1 cellular context compared by ENCODE assay signal in genomic region chr6:27591660-27592059, GRCh38.
TF ChIP-seq lines count a peak whose summit lies in the region.

No MANE protein-coding gene starts in this region.

TF ChIP-seq in HepG2, 621 proteins besides CTCF, POLR2A, EP300 and RAD21 (continued from another document and continues in another):
- TF ChIP-seq STAG1 (CRISPR knock-in tag; IDR thresholded peaks at IDR 0.05) (no peak), ZBTB21 (CRISPR knock-in tag; IDR thresholded peaks at IDR 0.05) (no peak), U2AF2 (IDR thresholded peaks at IDR 0.05; ENCODE audit: low read depth, low read length) (no peak), ZBTB26 (CRISPR knock-in tag; IDR thresholded peaks at IDR 0.05; ENCODE audit: borderline replicate concordance) (no peak), HMGXB3 (CRISPR knock-in tag; IDR thresholded peaks at IDR 0.05; ENCODE audit: borderline replicate concordance) (no peak), ZFY (CRISPR knock-in tag; IDR thresholded peaks at IDR 0.05) (no peak), NAIF1 (CRISPR knock-in tag; IDR thresholded peaks at IDR 0.05; ENCODE audit: borderline replicate concordance) (no peak), HNRNPH1 (optimal IDR thresholded peaks at IDR 0.05; ENCODE audit: low read depth, low read length) (no peak), ZNF710 (CRISPR knock-in tag; IDR thresholded peaks at IDR 0.05; ENCODE audit: borderline replicate concordance) (no peak), ZNF274 (CRISPR knock-in tag; IDR thresholded peaks at IDR 0.05) (no peak), CEBPB (IDR thresholded peaks at IDR 0.05; ENCODE audit: borderline replicate concordance, low read depth, low read length) (no peak), ZNF33A (CRISPR knock-in tag; IDR thresholded peaks at IDR 0.05; ENCODE audit: borderline replicate concordance) (no peak), AGO1 (IDR thresholded peaks at IDR 0.05; ENCODE audit: low read depth, low read length, poor library complexity, severe bottlenecking) (no peak), TAF15 (IDR thresholded peaks at IDR 0.05; ENCODE audit: low read depth, low read length, poor library complexity, severe bottlenecking) (no peak), KDM5A (IDR thresholded peaks at IDR 0.05; ENCODE audit: borderline replicate concordance, low read length) (no peak), ZSCAN12 (CRISPR knock-in tag; IDR thresholded peaks at IDR 0.05) (no peak), ZNF20 (CRISPR knock-in tag; IDR thresholded peaks at IDR 0.05) (no peak), ZNF558 (CRISPR knock-in tag; IDR thresholded peaks at IDR 0.05; ENCODE audit: borderline replicate concordance) (no peak), ZNF781 (CRISPR knock-in tag; IDR thresholded peaks at IDR 0.05; ENCODE audit: borderline replicate concordance, not compliant biosample characterization) (no peak), ZNF660 (CRISPR knock-in tag; IDR thresholded peaks at IDR 0.05; ENCODE audit: borderline replicate concordance, low read depth) (no peak), ZNF615 (CRISPR knock-in tag; IDR thresholded peaks at IDR 0.05; ENCODE audit: borderline replicate concordance) (no peak; the same call in 1 of the 2 replicates), SKI (IDR thresholded peaks at IDR 0.05; ENCODE audit: partially characterized antibody) (no peak), ZNF691 (CRISPR knock-in tag; IDR thresholded peaks at IDR 0.05; ENCODE audit: borderline replicate concordance, low read depth) (no peak), SCMH1 (CRISPR knock-in tag; IDR thresholded peaks at IDR 0.05; ENCODE audit: borderline replicate concordance) (no peak), ZNF563 (CRISPR knock-in tag; IDR thresholded peaks at IDR 0.05) (no peak), CBX1 (IDR thresholded peaks at IDR 0.05; ENCODE audit: low read depth) (no peak), ZNF251 (CRISPR knock-in tag; IDR thresholded peaks at IDR 0.05) (no peak), TBX2 (CRISPR knock-in tag; IDR thresholded peaks at IDR 0.05; ENCODE audit: borderline replicate concordance) (no peak; the same call in 1 of the 2 replicates), CBFB (CRISPR knock-in tag; IDR thresholded peaks at IDR 0.05) (no peak), DNMT3B (CRISPR knock-in tag; conservative IDR thresholded peaks at IDR 0.05) (no peak), ZNF138 (CRISPR knock-in tag; IDR thresholded peaks at IDR 0.05; ENCODE audit: low read depth) (no peak), ZNF382 (CRISPR knock-in tag; IDR thresholded peaks at IDR 0.05; ENCODE audit: borderline replicate concordance) (no peak), MBD4 (IDR thresholded peaks at IDR 0.05; ENCODE audit: borderline replicate concordance, low read length) (no peak), ZNF280D (CRISPR knock-in tag; IDR thresholded peaks at IDR 0.05) (0 out of 2 replicates have a peak, but pooled peaks have one; percentile 26), GPBP1L1 (CRISPR knock-in tag; IDR thresholded peaks at IDR 0.05) (no peak), ZNF143 (CRISPR knock-in tag; IDR thresholded peaks at IDR 0.05) (no peak), RCOR2 (CRISPR knock-in tag; IDR thresholded peaks at IDR 0.05) (no peak), ZBTB37 (CRISPR knock-in tag; IDR thresholded peaks at IDR 0.05) (no peak), HNRNPK (IDR thresholded peaks at IDR 0.05; ENCODE audit: low read depth, low read length, poor library complexity, severe bottlenecking) (no peak), ZMYM2 (CRISPR knock-in tag; IDR thresholded peaks at IDR 0.05) (peak; percentile 64; the same call in 1 of the 2 replicates), ZFYVE20 (CRISPR knock-in tag; IDR thresholded peaks at IDR 0.05; ENCODE audit: borderline replicate concordance, low read depth) (no peak), NCOR1 (IDR thresholded peaks at IDR 0.05; ENCODE audit: borderline replicate concordance, low read length) (peak; percentile 61; the same call in 1 of the 2 replicates), ZNF720 (CRISPR knock-in tag; IDR thresholded peaks at IDR 0.05) (no peak), RBAK (CRISPR knock-in tag; IDR thresholded peaks at IDR 0.05) (no peak), ZNF709 (CRISPR knock-in tag; IDR thresholded peaks at IDR 0.05) (no peak), ZBTB7A (CRISPR knock-in tag; IDR thresholded peaks at IDR 0.05) (no peak), SP5 (CRISPR knock-in tag; IDR thresholded peaks at IDR 0.05; ENCODE audit: borderline replicate concordance, low read depth) (no peak), HDAC2 (CRISPR knock-in tag; IDR thresholded peaks at IDR 0.05) (peak; percentile 35; the same call in 1 of the 2 replicates), RARA (CRISPR knock-in tag; IDR thresholded peaks at IDR 0.05) (no peak), SMARCE1 (IDR thresholded peaks at IDR 0.05; ENCODE audit: borderline replicate concordance) (no peak), SNAPC5 (CRISPR knock-in tag; IDR thresholded peaks at IDR 0.05; ENCODE audit: borderline replicate concordance) (no peak), HBP1 (CRISPR knock-in tag; IDR thresholded peaks at IDR 0.05; ENCODE audit: low read depth) (no peak)
